Comparison of ENCODE assay signal across 8 cellular contexts in genomic region chr12:27383429-27384260, GRCh38. TPM values are rescaled to one million over a fixed set of nuclear protein-coding genes. Genes with fewer than 3 reads are reported as not detected.
DNase-seq lines count a peak whose midpoint lies in the region; ATAC-seq and TF ChIP-seq lines count a peak whose summit lies in the region.

No MANE protein-coding gene starts in this region.

- H3K27me3 ChIP-seq in effector memory CD4-positive, alpha-beta T cell (replicated peaks; ENCODE audit: control insufficient read depth, insufficient read depth, low read length, poor library complexity, severe bottlenecking) = no peaks in the 10 kb centered on the region

- H3K27me3 Mint-ChIP-seq in mesothelial cell of epicardium (ENCODE audit: low read depth) = no peaks in the 10 kb centered on the region

- H3K4me1 Mint-ChIP-seq in mesothelial cell of epicardium = no peaks in the 10 kb centered on the region

- H3K36me3 ChIP-seq in effector memory CD4-positive, alpha-beta T cell (ENCODE audit: control insufficient read depth, insufficient read depth, low read length) = no peaks in the 10 kb centered on the region

- no peaks in the 10 kb centered on the region for H3K9me3 ChIP-seq in effector memory CD4-positive, alpha-beta T cell (ENCODE audit: control insufficient read depth, low read length)

- DNase-seq in NCI-H748 treated with DMSO at 0.1 percent for 48 hours (lab: John Stamatoyannopoulos, UW) = peak; percentile 5
- peak; percentile 71 to 79 for DNase-seq in activated CD4-positive, alpha-beta T cell treated with anti-CD3 and anti-CD28 coated beads, Interleukin-2, amount 50 U/mL, for 48 hours
- DNase-seq in effector memory CD4-positive, alpha-beta T cell = peak; percentile 2 to 41 (median 20)
- DNase-seq in mesothelial cell of epicardium (ENCODE audit: low spot score in 2 of 2, unreplicated experiment in 2 of 2) = peak; percentile 29 to 72
- DNase-seq in stimulated activated CD8-positive, alpha-beta memory T cell treated with anti-CD3 and anti-CD28 coated beads, Interleukin-2, amount 100 ng/mL, for 48 hours (ENCODE audit: low read depth in 2 of 2) = peak; percentile 40 to 54

- ATAC-seq in HG03354 (IDR thresholded peaks at IDR 0.05; ENCODE audit: poor library complexity, severe bottlenecking, unreplicated experiment) (peak; percentile 68), GM21360 (IDR thresholded peaks at IDR 0.05; ENCODE audit: unreplicated experiment) (no peak)

- no peaks in the 10 kb centered on the region for H3K4me1 ChIP-seq in effector memory CD4-positive, alpha-beta T cell (ENCODE audit: control insufficient read depth, insufficient read depth, low read length, poor library complexity, severe bottlenecking)

- H3K27ac ChIP-seq in effector memory CD4-positive, alpha-beta T cell (ENCODE audit: insufficient read depth, low read length, poor library complexity, severe bottlenecking) = no peak overlapping the region

- no peak overlapping the region for H3K4me3 Mint-ChIP-seq in mesothelial cell of epicardium

- TF ChIP-seq CTCF in GM12874 (IDR thresholded peaks at IDR 0.05; ENCODE audit: insufficient read depth, low read depth, low read length) (peak; percentile 89), mesothelial cell of epicardium (IDR thresholded peaks at IDR 0.05; ENCODE audit: unreplicated experiment) (peak; percentile 87)

- no peaks in the 10 kb centered on the region for H3K9me3 Mint-ChIP-seq in mesothelial cell of epicardium

- H3K36me3 Mint-ChIP-seq in mesothelial cell of epicardium = no peaks in the 10 kb centered on the region

- H3K4me3 ChIP-seq in effector memory CD4-positive, alpha-beta T cell (ENCODE audit: insufficient read depth, low read depth, low read length, poor library complexity, severe bottlenecking) = no peak overlapping the region

- H3K27ac Mint-ChIP-seq in mesothelial cell of epicardium = no peak overlapping the region

RNA-seq across cellular contexts. Expression of gene BMAL2, which starts 51.0 kb away (rescaled TPM):
- total RNA-seq in mesothelial cell of epicardium = 3.8 to 4.2 TPM (median 4.1 TPM) in 3 replicates

Comparison
In these comparisons a context has a peak if more than half of its experiments do, and no peak if none do; other contexts are left out.
1. DNase-seq: peak in every context shown above with its lines; median percentile 75 in activated CD4-positive, alpha-beta T cell treated with anti-CD3 and anti-CD28 coated beads, Interleukin-2, amount 50 U/mL, for 48 hours; 50 in mesothelial cell of epicardium; 47 in stimulated activated CD8-positive, alpha-beta memory T cell treated with anti-CD3 and anti-CD28 coated beads, Interleukin-2, amount 100 ng/mL, for 48 hours; 20 in effector memory CD4-positive, alpha-beta T cell; 5 in NCI-H748 treated with DMSO at 0.1 percent for 48 hours.